In the genomic region with DNA sequence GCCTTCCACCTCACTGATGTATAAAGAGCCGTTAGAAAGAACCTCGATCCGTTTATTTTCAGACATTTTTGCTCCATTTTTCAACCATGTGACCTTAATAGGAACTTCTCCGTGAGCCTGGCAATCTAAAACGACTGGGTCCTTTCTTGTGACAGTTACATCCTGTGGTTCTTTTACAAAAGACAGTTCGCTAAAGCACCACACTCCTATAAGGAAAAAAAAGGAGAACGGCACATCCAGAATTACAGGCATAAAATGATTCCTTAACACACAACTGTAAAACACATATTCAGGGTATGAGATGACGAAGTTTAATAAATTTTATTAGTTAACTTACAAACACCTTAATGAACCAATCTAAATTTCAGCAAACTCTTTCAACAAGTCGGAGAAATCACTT, we compare ENCODE assay signal across 1 cellular context.
TF ChIP-seq lines count a peak whose summit lies in the region.

No MANE protein-coding gene starts in this region.

TF ChIP-seq in HepG2, 621 proteins besides CTCF, POLR2A, EP300 and RAD21:
- TF ChIP-seq TCF7 (IDR thresholded peaks at IDR 0.05; ENCODE audit: low read depth): no peak
- TF ChIP-seq SMAD3 (CRISPR knock-in tag; IDR thresholded peaks at IDR 0.05): no peak
- TF ChIP-seq ZNF598 (CRISPR knock-in tag; IDR thresholded peaks at IDR 0.05; ENCODE audit: borderline replicate concordance): no peak
- TF ChIP-seq NR2F2 (IDR thresholded peaks at IDR 0.05; ENCODE audit: borderline replicate concordance, low read depth): no peak
